ENCODE assay signal across 8 cellular contexts in genomic region chrX:30713061-30713525, GRCh38. TPM values are rescaled to one million over a fixed set of nuclear protein-coding genes. Genes with fewer than 3 reads are reported as not detected.
A peak's percentile ranks its signal among the peaks of the same experiment; 100 is the strongest.
DNase-seq lines count a peak whose midpoint lies in the region; ATAC-seq, FAIRE-seq and TF ChIP-seq lines count a peak whose summit lies in the region.

No MANE protein-coding gene starts in this region.

- H3K9me3 ChIP-seq in Peyer's patch = no peaks in the 10 kb centered on the region
- no peaks in the 10 kb centered on the region for H3K9me3 ChIP-seq in heart right ventricle
- no peaks in the 10 kb centered on the region for H3K9me3 ChIP-seq in spleen

- H3K4me3 ChIP-seq in Peyer's patch (no peak overlapping the region), heart right ventricle (no peak overlapping the region), spleen (no peak overlapping the region)

- H3K4me3 Mint-ChIP-seq in activated naive CD4-positive, alpha-beta T cell treated with anti-CD3 and anti-CD28 coated beads, Interleukin-2, amount 10 ng/mL, durations not matched to agents 7 days and 5 days = peak overlapping the region; percentile 16

- ATAC-seq in GM21390 (IDR thresholded peaks at IDR 0.05; ENCODE audit: unreplicated experiment) (peak; percentile 97), HG03571 (IDR thresholded peaks at IDR 0.05; ENCODE audit: unreplicated experiment) (peak; percentile 85), heart right ventricle (peak in 2 of 8 donors; percentile 58 to 64)

- no peaks in the 10 kb centered on the region for H3K27me3 Mint-ChIP-seq in activated naive CD4-positive, alpha-beta T cell treated with anti-CD3 and anti-CD28 coated beads, Interleukin-2, amount 10 ng/mL, durations not matched to agents 7 days and 5 days

- DNase-seq in Peyer's patch (peak in 2 of 3 donors; percentile 20 to 69), heart right ventricle (peak in 1 of 2 donors; percentile 6), spleen (no peak), occipital lobe (lab: John Stamatoyannopoulos, UW) (no peak)
- peak; percentile 55 for DNase-seq in activated naive CD4-positive, alpha-beta T cell treated with anti-CD3 and anti-CD28 coated beads, Interleukin-2, amount 10 ng/mL, durations not matched to agents 7 days and 5 days

- WGBS in heart right ventricle, 2 donors = 79 to 80% methylated on average over 5 of the region's 5 CpGs
- 43 to 70% (median 53%) methylated on average over 5 of the region's 5 CpGs for WGBS in spleen, 5 donors

- peak overlapping the region; percentile 87 for H3K27ac Mint-ChIP-seq in activated naive CD4-positive, alpha-beta T cell treated with anti-CD3 and anti-CD28 coated beads, Interleukin-2, amount 10 ng/mL, durations not matched to agents 7 days and 5 days

- CTCF ChIA-PET in activated naive CD4-positive, alpha-beta T cell treated with anti-CD3 and anti-CD28 coated beads, Interleukin-2, amount 10 ng/mL, durations not matched to agents 7 days and 5 days (lab: Charles Lee) = interaction anchor here (1.0 kb wide), 1 partner anchor 78 kb away, joined by 4 read pairs; no protein-coding TSS in a partner anchor

- no peak for TF ChIP-seq POLR2A in Peyer's patch (IDR thresholded peaks at IDR 0.05)
- no peak for TF ChIP-seq POLR2A in spleen (IDR thresholded peaks at IDR 0.05)

- H3K36me3 Mint-ChIP-seq in activated naive CD4-positive, alpha-beta T cell treated with anti-CD3 and anti-CD28 coated beads, Interleukin-2, amount 10 ng/mL, durations not matched to agents 7 days and 5 days = peaks cover 22% of the 10 kb centered on the region

- H3K4me1 ChIP-seq in Peyer's patch (no peaks in the 10 kb centered on the region), heart right ventricle (no peaks in the 10 kb centered on the region), spleen (no peaks in the 10 kb centered on the region)

- peak in 4 of 6 experiments; percentile 27 to 74 (median 66) for TF ChIP-seq CTCF in Peyer's patch (IDR thresholded peaks at IDR 0.05)
- peak in 7 of 9 donors; percentile 41 to 63 (median 57) for TF ChIP-seq CTCF in heart right ventricle (IDR thresholded peaks at IDR 0.05)
- peak in 9 of 11 experiments; percentile 11 to 61 (median 36) for TF ChIP-seq CTCF in spleen (IDR thresholded peaks at IDR 0.05 in 8 of 11, conservative IDR thresholded peaks at IDR 0.05 in 3 of 11)

- H3K27ac ChIP-seq in Peyer's patch (no peak overlapping the region), heart right ventricle (no peak overlapping the region), spleen (no peak overlapping the region)

- H3K9me3 Mint-ChIP-seq in activated naive CD4-positive, alpha-beta T cell treated with anti-CD3 and anti-CD28 coated beads, Interleukin-2, amount 10 ng/mL, durations not matched to agents 7 days and 5 days = no peaks in the 10 kb centered on the region

- H3K36me3 ChIP-seq in Peyer's patch (no peaks in the 10 kb centered on the region), heart right ventricle (peaks cover 0 to 60% (median 0%) of the 10 kb centered on the region in 9 donors), spleen (peaks cover 0 to 42% (median 0%) of the 10 kb centered on the region in 6 donors)

- H3K27me3 ChIP-seq in Peyer's patch = no peaks in the 10 kb centered on the region
- H3K27me3 ChIP-seq in heart right ventricle = peaks cover 0 to 35% (median 0%) of the 10 kb centered on the region in 7 donors
- H3K27me3 ChIP-seq in spleen (replicated peaks in 1 of 7) = no peaks in the 10 kb centered on the region

- peak; percentile 78 for FAIRE-seq in G401.6 (lab: Jason Lieb, UNC)

- peaks cover 47% of the 10 kb centered on the region for H3K4me1 Mint-ChIP-seq in activated naive CD4-positive, alpha-beta T cell treated with anti-CD3 and anti-CD28 coated beads, Interleukin-2, amount 10 ng/mL, durations not matched to agents 7 days and 5 days

- intact Hi-C loops in heart right ventricle (cut with DNase I) (loop anchor here in 7 of 10 donors (2.0 to 10.0 kb wide), 6 partner anchors 76 to 148 kb away; partner anchors contain the start of gene TASL (in 1 of the 7)), spleen (cut with DNase I; ENCODE audit: low total_unique reads) (no loop called here)

RNA-seq across cellular contexts. Expression of gene GK, which starts 59.9 kb away (rescaled TPM):
- 10 to 100 TPM; 12.4 to 74.1 (median 56.9) TPM for total RNA-seq in Peyer's patch
- 10 to 100 TPM in 4 of 10 donors, 1 to 10 TPM in 6; 4.7 to 13.6 (median 9.7) TPM for total RNA-seq in heart right ventricle
- polyA plus RNA-seq in heart right ventricle = 1 to 10 TPM; 3.6 to 9.8 TPM
- total RNA-seq in spleen = 10 to 100 TPM; 11.3 to 55.4 (median 22.2) TPM
- 1 to 10 TPM; 3.5 to 5.8 (median 5.0) TPM for polyA plus RNA-seq in spleen
- total RNA-seq in occipital lobe = 13.9 TPM

Comparison
In these comparisons a context has a peak if more than half of its experiments do, and no peak if none do; other contexts are left out.
1. DNase-seq: peak in Peyer's patch (2 of 3) and activated naive CD4-positive, alpha-beta T cell treated with anti-CD3 and anti-CD28 coated beads, Interleukin-2, amount 10 ng/mL, durations not matched to agents 7 days and 5 days (single experiment); none in spleen (single experiment) and occipital lobe (single experiment).
2. Peak in every context shown above with its lines, with median percentiles within 50 percentile points of each other: CTCF ChIP-seq.